In genomic region chr9:112086627-112087026, GRCh38 we compare ENCODE assay signal across 9 cellular contexts.
DNase-seq lines count a peak whose midpoint lies in the region; ATAC-seq lines count a peak whose summit lies in the region.
"Had no signal": no experiment of that assay in that cellular context is flagged by ENCODE, and none has a peak within 500 bp of the region (broad histone marks: within the 10 kb centered on the region; RNA-seq: fewer than 3 reads in every experiment).

No MANE protein-coding gene starts in this region.

- no peaks in the 10 kb centered on the region for H3K9me3 Mint-ChIP-seq in activated T-cell treated with anti-CD3 and anti-CD28 coated beads, Interleukin-2, amount 50 U/mL, for 4 hours

- no peaks in the 10 kb centered on the region for H3K27me3 Mint-ChIP-seq in activated T-cell treated with anti-CD3 and anti-CD28 coated beads, Interleukin-2, amount 50 U/mL, for 4 hours (ENCODE audit: low read depth)
- H3K27me3 Mint-ChIP-seq: CD4-positive, CD25-positive, alpha-beta regulatory T cell had no signal

- H3K4me1 Mint-ChIP-seq in activated T-cell treated with anti-CD3 and anti-CD28 coated beads, Interleukin-2, amount 50 U/mL, for 4 hours (ENCODE audit: low read depth): no peaks in the 10 kb centered on the region
- H3K4me1 Mint-ChIP-seq: CD4-positive, CD25-positive, alpha-beta regulatory T cell had no signal

- no peak for ATAC-seq in activated T-cell treated with anti-CD3 and anti-CD28 coated beads, Interleukin-2, amount 50 U/mL, for 4 hours
- ATAC-seq in GM21619 (IDR thresholded peaks at IDR 0.05; ENCODE audit: unreplicated experiment): no peak

- peak; percentile 20 for DNase-seq in NCI-H2029 treated with DMSO at 0.1 percent for 48 hours (lab: John Stamatoyannopoulos, UW)
- no peak for DNase-seq in NCI-H2029 (lab: John Stamatoyannopoulos, UW)
- DNase-seq in NCI-H345 treated with DMSO at 0.1 percent for 48 hours (lab: John Stamatoyannopoulos, UW; ENCODE audit: unreplicated experiment): peak; percentile 30
- peak; percentile 8 for DNase-seq in ecto neural progenitor cell (ENCODE audit: low spot score)
- DNase-seq in retina: peak; percentile 6
- no peak for DNase-seq in occipital lobe (lab: John Stamatoyannopoulos, UW)
- DNase-seq in activated T-cell treated with anti-CD3 and anti-CD28 coated beads, Interleukin-2, amount 50 U/mL, for 4 hours: no peak

- H3K36me3 Mint-ChIP-seq in activated T-cell treated with anti-CD3 and anti-CD28 coated beads, Interleukin-2, amount 50 U/mL, for 4 hours (ENCODE audit: insufficient read depth): peaks cover 8% of the 10 kb centered on the region

- no peak overlapping the region for H3K4me3 Mint-ChIP-seq in activated T-cell treated with anti-CD3 and anti-CD28 coated beads, Interleukin-2, amount 50 U/mL, for 4 hours

Comparison
In these comparisons a context has a peak if more than half of its experiments do, and no peak if none do; other contexts are left out.
1. DNase-seq: peak in NCI-H2029 treated with DMSO at 0.1 percent for 48 hours (single experiment), NCI-H345 treated with DMSO at 0.1 percent for 48 hours (single experiment), ecto neural progenitor cell (single experiment) and retina (single experiment); none in NCI-H2029 (single experiment), occipital lobe (single experiment) and activated T-cell treated with anti-CD3 and anti-CD28 coated beads, Interleukin-2, amount 50 U/mL, for 4 hours (single experiment).